ENCODE assay signal across 10 cellular contexts in genomic region chr9:21455320-21455719, GRCh38. TPM values are rescaled to one million over a fixed set of nuclear protein-coding genes. Genes with fewer than 3 reads are reported as not detected.
DNase-seq lines count a peak whose midpoint lies in the region; ATAC-seq and TF ChIP-seq lines count a peak whose summit lies in the region.
"Had no signal": no experiment of that assay in that cellular context is flagged by ENCODE, and none has a peak within 500 bp of the region (broad histone marks: within the 10 kb centered on the region; RNA-seq: fewer than 3 reads in every experiment).

No MANE protein-coding gene starts in this region.

- no peaks in the 10 kb centered on the region for H3K9me3 ChIP-seq in OCI-LY3 (ENCODE audit: insufficient read depth, low read length)

- DNase-seq in BJ (ENCODE audit: low read depth) = no peak
- peak; percentile 3 to 49 for DNase-seq in dermis microvascular lymphatic vessel endothelial cell (ENCODE audit: low read depth in 2 of 2)
- DNase-seq in nephron progenitor cell = no peak
- no peak for DNase-seq in H4 (ENCODE audit: low spot score)
- no peak for DNase-seq in activated CD8-positive, alpha-beta memory T cell treated with anti-CD3 and anti-CD28 coated beads for 24 hours

- no peaks in the 10 kb centered on the region for H3K36me3 Mint-ChIP-seq in nephron progenitor cell (ENCODE audit: low read depth)
- H3K36me3 Mint-ChIP-seq: IgD-negative memory B cell had no signal

- H3K9ac ChIP-seq in OCI-LY3 (ENCODE audit: low read length) = no peak overlapping the region

- H3K4me1 ChIP-seq in OCI-LY3 (ENCODE audit: low read length) = no peaks in the 10 kb centered on the region

- H3K9me3 Mint-ChIP-seq in nephron progenitor cell = peaks cover 17% of the 10 kb centered on the region
- H3K9me3 Mint-ChIP-seq: IgD-negative memory B cell had no signal

- no peaks in the 10 kb centered on the region; the same call in 1 of the 2 replicates for H3K36me3 ChIP-seq in BJ (ENCODE audit: control insufficient read depth, insufficient read depth, low read length)
- H3K36me3 ChIP-seq in OCI-LY3 (replicated peaks; ENCODE audit: low read depth, low read length) = no peaks in the 10 kb centered on the region

- POLR2A ChIA-PET in BJ (lab: Charles Lee) = no interaction called here

- peaks cover 39% of the 10 kb centered on the region for H3K4me1 Mint-ChIP-seq in nephron progenitor cell
- H3K4me1 Mint-ChIP-seq: IgD-negative memory B cell had no signal

- peaks cover 14% of the 10 kb centered on the region for H3K27me3 Mint-ChIP-seq in nephron progenitor cell (ENCODE audit: low read depth, poor library complexity)

- H3K4me3 ChIP-seq in BJ (ENCODE audit: low read depth, low read length) = no peak overlapping the region
- H3K4me3 ChIP-seq in OCI-LY3 (ENCODE audit: low read length) = no peak overlapping the region

- no peak overlapping the region for H2AFZ ChIP-seq in OCI-LY3 (ENCODE audit: low read depth, low read length)

- CTCF ChIA-PET in BJ (lab: Yijun Ruan, JAX) = interaction anchor here (0.6 to 4.0 kb wide), 18 partner anchors 8 to 334 kb away, joined by 3 to 53 read pairs (median 4); no protein-coding TSS in a partner anchor

- H3K4me3 Mint-ChIP-seq in nephron progenitor cell = no peak overlapping the region
- H3K4me3 Mint-ChIP-seq: IgD-negative memory B cell had no signal

- TF ChIP-seq CTCF in BJ (IDR thresholded peaks at IDR 0.05; ENCODE audit: insufficient read depth, low read depth, low read length) (peak; percentile 77), OCI-LY3 (IDR thresholded peaks at IDR 0.05; ENCODE audit: low read depth, low read length) (peak; percentile 81), nephron progenitor cell (IDR thresholded peaks at IDR 0.05) (peak; percentile 64)

- no peak overlapping the region for H3K27ac Mint-ChIP-seq in nephron progenitor cell

- no peaks in the 10 kb centered on the region for H3K27me3 ChIP-seq in BJ (ENCODE audit: control insufficient read depth, insufficient read depth, low read length)
- peaks cover 50% of the 10 kb centered on the region for H3K27me3 ChIP-seq in OCI-LY3 (ENCODE audit: low read depth, low read length)

- H3K79me2 ChIP-seq in OCI-LY3 (ENCODE audit: low read length) = no peaks in the 10 kb centered on the region

- ATAC-seq in GM18511 (IDR thresholded peaks at IDR 0.05; ENCODE audit: unreplicated experiment) = peak; percentile 97
- peak; percentile 91 for ATAC-seq in HG03025 (IDR thresholded peaks at IDR 0.05; ENCODE audit: low FRiP score, unreplicated experiment)

- H4K20me1 ChIP-seq in OCI-LY3 (ENCODE audit: insufficient read depth, low read length) = peaks cover 3% of the 10 kb centered on the region; the same call in 1 of the 2 replicates

- H3K4me2 ChIP-seq in OCI-LY3 (ENCODE audit: low read length) = no peak overlapping the region

- H3K27ac ChIP-seq in OCI-LY3 (ENCODE audit: low read length) = no peak overlapping the region

RNA-seq across cellular contexts. Expression of gene IFNA1, which starts 15.1 kb away (rescaled TPM):
- polyA plus RNA-seq in BJ (2011; rRNA removed) = not detected in 2 replicates
- polyA minus RNA-seq in BJ (2011; rRNA and poly(A)+ RNA removed) = not detected in 2 replicates
- total RNA-seq in dermis microvascular lymphatic vessel endothelial cell = not detected in 2 replicates
- not detected in 2 replicates for total RNA-seq in H4 (2014; rRNA removed; shearing (Covaris generic))

RNA-seq across cellular contexts. Expression of gene IFNE, which starts 26.8 kb away (rescaled TPM):
- polyA plus RNA-seq in BJ (2011; rRNA removed) = 0.28 and 0.69 TPM in 2 replicates
- polyA minus RNA-seq in BJ (2011; rRNA and poly(A)+ RNA removed) = 0.85 and 1.1 TPM in 2 replicates
- total RNA-seq in dermis microvascular lymphatic vessel endothelial cell = under 0.01 TPM in 1 of 2 replicates, not detected in the other
- not detected in 2 replicates for total RNA-seq in H4 (2014; rRNA removed; shearing (Covaris generic))
- polyA plus RNA-seq: IgD-negative memory B cell had no signal

RNA-seq across cellular contexts. Expression of gene IFNA8, which starts 46.4 kb away (rescaled TPM):
- polyA plus RNA-seq in BJ (2011; rRNA removed) = not detected in 2 replicates
- not detected in 2 replicates for polyA minus RNA-seq in BJ (2011; rRNA and poly(A)+ RNA removed)
- total RNA-seq in dermis microvascular lymphatic vessel endothelial cell = not detected in 2 replicates
- not detected in 2 replicates for total RNA-seq in H4 (2014; rRNA removed; shearing (Covaris generic))
- polyA plus RNA-seq: IgD-negative memory B cell, thymus had no signal

Comparison
In these comparisons a context has a peak if more than half of its experiments do, and no peak if none do; other contexts are left out.
1. DNase-seq: peak in dermis microvascular lymphatic vessel endothelial cell (2 of 2); none in BJ (single experiment), nephron progenitor cell (single experiment), H4 (single experiment) and activated CD8-positive, alpha-beta memory T cell treated with anti-CD3 and anti-CD28 coated beads for 24 hours (single experiment).
2. Peak in every context shown above with its lines, with median percentiles within 50 percentile points of each other: CTCF ChIP-seq.